ENCODE assay signal across 28 cellular contexts in the genomic region with DNA sequence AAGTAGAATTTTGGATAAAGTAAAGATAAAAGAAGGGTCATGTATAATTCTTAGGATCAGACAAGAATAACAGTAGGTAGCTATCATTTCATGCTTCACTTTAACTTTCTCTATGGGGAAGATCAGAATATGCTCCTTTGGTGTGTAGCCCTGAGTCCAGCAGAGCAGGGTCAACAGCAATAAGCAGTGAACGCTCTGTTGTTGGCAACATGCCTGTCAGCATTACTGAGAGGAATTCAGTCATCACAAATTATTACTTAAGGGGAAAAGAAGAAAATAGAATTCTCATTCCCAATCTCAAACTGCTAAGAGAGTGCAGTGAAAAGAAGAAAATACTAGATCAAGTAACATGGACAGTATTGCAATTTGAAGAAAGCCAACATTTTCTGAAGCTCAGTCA.
DNase-seq lines count a peak whose midpoint lies in the region; ATAC-seq lines count a peak whose summit lies in the region.
"Had no signal": no experiment of that assay in that cellular context is flagged by ENCODE, and none has a peak within 500 bp of the region (broad histone marks: within the 10 kb centered on the region; RNA-seq: fewer than 3 reads in every experiment).

No MANE protein-coding gene starts in this region.

- no peaks in the 10 kb centered on the region for H3K4me1 ChIP-seq in neuron (ENCODE audit: insufficient read depth, low read length)
- H3K4me1 ChIP-seq: gastroesophageal sphincter, upper lobe of right lung had no signal

- H2AFZ ChIP-seq in neuron (ENCODE audit: low read depth, low read length) = peak overlapping the region; percentile 54

- DNase-seq in NCI-H2227 treated with DMSO at 0.1 percent for 48 hours (lab: John Stamatoyannopoulos, UW) = peak; percentile 28
- no peak for DNase-seq in NCI-H2227 (lab: John Stamatoyannopoulos, UW; ENCODE audit: unreplicated experiment)
- peak; percentile 32 for DNase-seq in brain pericyte (ENCODE audit: low read depth, low spot score)
- no peak for DNase-seq in COR-L47 (lab: John Stamatoyannopoulos, UW)
- no peak for DNase-seq in glomerular visceral epithelial cell (ENCODE audit: extremely low spot score)
- DNase-seq: activated B cell treated with CpG ODN at 0.5 μM for 24 hours; activated CD4-positive, alpha-beta T cell treated with anti-CD3 and anti-CD28 coated beads, Interleukin-2, amount 50 U/mL, for 1 hour; activated gamma-delta T cell treated with Interleukin-2 at 50 U/mL for 16 hours; activated T-cell treated with anti-CD3 and anti-CD28 coated beads, Interleukin-2, amount 50 U/mL, for 4 hours; CD4-positive, CD25-positive, alpha-beta regulatory T cell; effector memory CD8-positive, alpha-beta T cell; hypothalamus; immature natural killer cell; Karpas-422; MV-4-11; NCI-H1436 treated with DMSO at 0.1 percent for 48 hours; NCI-H510A; SHP77; stimulated activated CD4-positive, alpha-beta T cell treated with anti-CD3 and anti-CD28 coated beads, Interleukin-4, amount 100 ng/mL, for 24 hours; T-cell; upper lobe of right lung had no signal

- H3K27me3 ChIP-seq in neuron (ENCODE audit: insufficient read depth, low read length) = no peaks in the 10 kb centered on the region
- H3K27me3 ChIP-seq: gastroesophageal sphincter, upper lobe of right lung had no signal

- no peaks in the 10 kb centered on the region for H3K9me3 ChIP-seq in neuron (ENCODE audit: low read length)
- H3K9me3 ChIP-seq: gastroesophageal sphincter, upper lobe of right lung had no signal

- no peak overlapping the region for H3K4me3 ChIP-seq in neuron (ENCODE audit: low read length)
- H3K4me3 ChIP-seq: coronary artery, gastroesophageal sphincter, upper lobe of right lung had no signal

- no peak for ATAC-seq in GM19328 (IDR thresholded peaks at IDR 0.05; ENCODE audit: unreplicated experiment)
- ATAC-seq in GM19351 (IDR thresholded peaks at IDR 0.05; ENCODE audit: unreplicated experiment) = no peak
- ATAC-seq: activated T-cell treated with anti-CD3 and anti-CD28 coated beads, Interleukin-2, amount 50 U/mL, for 4 hours; effector memory CD8-positive, alpha-beta T cell; gastroesophageal sphincter; left lobe of liver; stimulated activated effector memory CD8-positive, alpha-beta T cell treated with anti-CD3 and anti-CD28 coated beads, Interleukin-12 subunit alpha, Interleukin-12 subunit beta, amount 100 ng/mL, for 72 hours; T-cell; upper lobe of right lung had no signal

- H3K36me3 ChIP-seq in neuron (ENCODE audit: insufficient read depth, low read length) = no peaks in the 10 kb centered on the region
- H3K36me3 ChIP-seq: gastroesophageal sphincter, upper lobe of right lung had no signal

Comparison
In these comparisons a context has a peak if more than half of its experiments do, and no peak if none do; other contexts are left out.
1. DNase-seq: peak in NCI-H2227 treated with DMSO at 0.1 percent for 48 hours (single experiment) and brain pericyte (single experiment); none in NCI-H2227 (single experiment), COR-L47 (single experiment) and glomerular visceral epithelial cell (single experiment).